Comparison of ENCODE assay signal across 3 cellular contexts in genomic region chr2:157224448-157224847, GRCh38. TPM values are rescaled to one million over a fixed set of nuclear protein-coding genes. Genes with fewer than 3 reads are reported as not detected.
"Had no signal": no experiment of that assay in that cellular context is flagged by ENCODE, and none has a peak within 500 bp of the region (broad histone marks: within the 10 kb centered on the region; RNA-seq: fewer than 3 reads in every experiment).

No MANE protein-coding gene starts in this region.

RNA-seq across cellular contexts. Expression of gene GALNT5, which starts 33.1 kb away (rescaled TPM):
- total RNA-seq: mesenteric fat pad; naive thymus-derived CD4-positive, alpha-beta T cell had no signal
- polyA plus RNA-seq: immature natural killer cell; naive thymus-derived CD4-positive, alpha-beta T cell had no signal
